10 cellular contexts compared by ENCODE assay signal in genomic region chr4:110164251-110164650, GRCh38. TPM values are rescaled to one million over a fixed set of nuclear protein-coding genes. Genes with fewer than 3 reads are reported as not detected.
A peak's percentile ranks its signal among the peaks of the same experiment; 100 is the strongest.
DNase-seq lines count a peak whose midpoint lies in the region; ATAC-seq and TF ChIP-seq lines count a peak whose summit lies in the region.
"Had no signal": no experiment of that assay in that cellular context is flagged by ENCODE, and none has a peak within 500 bp of the region (broad histone marks: within the 10 kb centered on the region; RNA-seq: fewer than 3 reads in every experiment).

No MANE protein-coding gene starts in this region.

- no peak overlapping the region for H2AFZ ChIP-seq in fibroblast of lung (ENCODE audit: low read length)
- H2AFZ ChIP-seq in neural progenitor cell (replicated peaks) = no peak overlapping the region
- H2AFZ ChIP-seq: parathyroid adenoma had no signal

- peaks cover 30% of the 10 kb centered on the region for H3K4me1 Mint-ChIP-seq in activated CD4-positive, alpha-beta memory T cell treated with anti-CD3 and anti-CD28 coated beads for 36 hours (ENCODE audit: low read depth)
- peaks cover 15% of the 10 kb centered on the region for H3K4me1 Mint-ChIP-seq in neural progenitor cell

- DNase-seq in cardiac muscle cell (ENCODE audit: low read depth in 1 of 2, low spot score in 1 of 2) (peak; percentile 12 to 28), Right ventricle myocardium superior (no peak), fibroblast of lung (ENCODE audit: low read depth in 2 of 2) (peak; percentile 41 to 76), neural progenitor cell (ENCODE audit: low spot score) (no peak), 8988T (no peak), NCI-H510A treated with DMSO at 0.1 percent for 48 hours (lab: John Stamatoyannopoulos, UW) (no peak)
- DNase-seq in activated CD4-positive, alpha-beta memory T cell treated with anti-CD3 and anti-CD28 coated beads for 36 hours = no peak
- DNase-seq: Kasumi-1 had no signal

- H3K4me1 ChIP-seq in cardiac muscle cell (ENCODE audit: low read depth) (peaks cover 12% of the 10 kb centered on the region), fibroblast of lung (ENCODE audit: control insufficient read depth, extremely low read depth, insufficient read depth, low read length) (peaks cover 20% of the 10 kb centered on the region), subcutaneous abdominal adipose tissue (ENCODE audit: control insufficient read depth in 5 of 5, insufficient read depth in 5 of 5, low read length in 5 of 5) (peaks cover 0 to 19% (median 6%) of the 10 kb centered on the region in 5 donors), neural progenitor cell (no peaks in the 10 kb centered on the region)
- H3K4me1 ChIP-seq: parathyroid adenoma had no signal

- no peaks in the 10 kb centered on the region for H3K27me3 Mint-ChIP-seq in activated CD4-positive, alpha-beta memory T cell treated with anti-CD3 and anti-CD28 coated beads for 36 hours
- no peaks in the 10 kb centered on the region for H3K27me3 Mint-ChIP-seq in neural progenitor cell (ENCODE audit: insufficient read depth, low read depth)

- H3K4me3 ChIP-seq in cardiac muscle cell (no peak overlapping the region), fibroblast of lung (replicated peaks in 1 of 4; ENCODE audit: control extremely low read depth in 1 of 4, insufficient read depth in 1 of 4, low read depth in 3 of 4, low read length in 4 of 4) (no peak overlapping the region), subcutaneous abdominal adipose tissue (ENCODE audit: low read depth in 1 of 5, low read length in 5 of 5) (no peak overlapping the region), neural progenitor cell (no peak overlapping the region)

- peak overlapping the region; percentile 67 for H3K27ac ChIP-seq in cardiac muscle cell
- peak overlapping the region; percentile 44 for H3K27ac ChIP-seq in fibroblast of lung (ENCODE audit: insufficient read depth, low read length)
- peak overlapping the region; percentile 92 for H3K27ac ChIP-seq in subcutaneous abdominal adipose tissue (ENCODE audit: low read depth, low read length)
- H3K27ac ChIP-seq in neural progenitor cell = no peak overlapping the region
- H3K27ac ChIP-seq: parathyroid adenoma had no signal

- H4K20me1 ChIP-seq in fibroblast of lung (ENCODE audit: control insufficient read depth, extremely low read depth, insufficient read depth, low read length) = no peaks in the 10 kb centered on the region
- peaks cover 29% of the 10 kb centered on the region for H4K20me1 ChIP-seq in neural progenitor cell (ENCODE audit: low read depth)

- ATAC-seq in Right ventricle myocardium superior (ENCODE audit: poor library complexity) = no peak

- H3K9ac ChIP-seq in fibroblast of lung (ENCODE audit: insufficient read depth, low read length) = no peak overlapping the region
- no peak overlapping the region for H3K9ac ChIP-seq in subcutaneous abdominal adipose tissue (ENCODE audit: low read length in 5 of 5)
- no peak overlapping the region for H3K9ac ChIP-seq in neural progenitor cell
- H3K9ac ChIP-seq: parathyroid adenoma had no signal

- intact Hi-C loops in Right ventricle myocardium superior (cut with DNase I) = no loop called here
- intact Hi-C loops in activated CD4-positive, alpha-beta memory T cell treated with anti-CD3 and anti-CD28 coated beads for 36 hours (cut with micrococcal nuclease) = loop anchor here (2.0 kb wide), 1 partner anchor 75 kb away; no protein-coding TSS in a partner anchor

- POLR2A ChIA-PET in activated CD4-positive, alpha-beta memory T cell treated with anti-CD3 and anti-CD28 coated beads for 36 hours (lab: Charles Lee) = interaction anchor here (1.7 to 2.6 kb wide), 2 partner anchors 30 to 34 kb away, joined by 8 to 23 read pairs; partner anchors contain the start of gene ELOVL6

- H3K79me2 ChIP-seq in fibroblast of lung (ENCODE audit: control insufficient read depth, insufficient read depth, low read length) (no peaks in the 10 kb centered on the region), neural progenitor cell (ENCODE audit: low read depth) (peaks cover 76% of the 10 kb centered on the region)
- H3K79me2 ChIP-seq: parathyroid adenoma had no signal

- H3K4me3 Mint-ChIP-seq in activated CD4-positive, alpha-beta memory T cell treated with anti-CD3 and anti-CD28 coated beads for 36 hours = no peak overlapping the region
- no peak overlapping the region for H3K4me3 Mint-ChIP-seq in neural progenitor cell

- H3K36me3 ChIP-seq in cardiac muscle cell (no peaks in the 10 kb centered on the region), fibroblast of lung (ENCODE audit: control insufficient read depth, insufficient read depth, low read length) (no peaks in the 10 kb centered on the region), subcutaneous abdominal adipose tissue (ENCODE audit: control insufficient read depth in 5 of 5, insufficient read depth in 5 of 5, low read length in 5 of 5) (no peaks in the 10 kb centered on the region), neural progenitor cell (no peaks in the 10 kb centered on the region)

- no peaks in the 10 kb centered on the region for H3F3A ChIP-seq in neural progenitor cell (ENCODE audit: low read depth)

- peak overlapping the region; percentile 21 for H3K4me2 ChIP-seq in fibroblast of lung (ENCODE audit: extremely low read depth, insufficient read depth, low read length)
- H3K4me2 ChIP-seq in neural progenitor cell = no peak overlapping the region

- peaks cover 6% of the 10 kb centered on the region for H3K36me3 Mint-ChIP-seq in activated CD4-positive, alpha-beta memory T cell treated with anti-CD3 and anti-CD28 coated beads for 36 hours
- peaks cover 27% of the 10 kb centered on the region for H3K36me3 Mint-ChIP-seq in neural progenitor cell

- H3K27ac Mint-ChIP-seq in activated CD4-positive, alpha-beta memory T cell treated with anti-CD3 and anti-CD28 coated beads for 36 hours = peak overlapping the region; percentile 50
- H3K27ac Mint-ChIP-seq in neural progenitor cell = no peak overlapping the region

- CTCF ChIA-PET in activated CD4-positive, alpha-beta memory T cell treated with anti-CD3 and anti-CD28 coated beads for 36 hours (lab: Charles Lee) = interaction anchor here (0.6 to 2.3 kb wide), 2 partner anchors 115 to 1592 kb away, joined by 4 to 10 read pairs; no protein-coding TSS in a partner anchor

- peaks cover 5% of the 10 kb centered on the region for H3K9me3 Mint-ChIP-seq in activated CD4-positive, alpha-beta memory T cell treated with anti-CD3 and anti-CD28 coated beads for 36 hours
- H3K9me3 Mint-ChIP-seq in neural progenitor cell = no peaks in the 10 kb centered on the region

- H3K27me3 ChIP-seq in cardiac muscle cell (no peaks in the 10 kb centered on the region), fibroblast of lung (ENCODE audit: control insufficient read depth, insufficient read depth, low read length) (no peaks in the 10 kb centered on the region), subcutaneous abdominal adipose tissue (ENCODE audit: control insufficient read depth in 5 of 5, insufficient read depth in 4 of 5, low read length in 5 of 5) (no peaks in the 10 kb centered on the region), neural progenitor cell (no peaks in the 10 kb centered on the region)

- no peak for TF ChIP-seq CTCF in cardiac muscle cell (IDR thresholded peaks at IDR 0.05; ENCODE audit: low read depth, low read length)
- no peak for TF ChIP-seq CTCF in fibroblast of lung (conservative IDR thresholded peaks at IDR 0.05 in 1 of 2, IDR thresholded peaks at IDR 0.05 in 1 of 2; ENCODE audit: low read depth in 1 of 2, low read length in 2 of 2)
- no peak for TF ChIP-seq CTCF in neural progenitor cell (IDR thresholded peaks at IDR 0.05)

- H3K9me3 ChIP-seq in cardiac muscle cell (ENCODE audit: low read depth) (no peaks in the 10 kb centered on the region), fibroblast of lung (ENCODE audit: control insufficient read depth, insufficient read depth, low read depth, low read length) (no peaks in the 10 kb centered on the region), subcutaneous abdominal adipose tissue (ENCODE audit: control insufficient read depth in 5 of 5, low read length in 5 of 5) (no peaks in the 10 kb centered on the region), neural progenitor cell (ENCODE audit: low read depth) (no peaks in the 10 kb centered on the region)

RNA-seq across cellular contexts. Expression of gene ELOVL6, which starts 34.2 kb away (rescaled TPM):
- total RNA-seq in cardiac muscle cell (32.3 and 32.4 TPM in 2 replicates), Right ventricle myocardium superior (2.1 TPM), fibroblast of lung (8.7 and 15.0 TPM in 2 replicates), neural progenitor cell (ENCODE audit: low replicate concordance) (45.9 and 54.4 TPM in 2 replicates)
- polyA plus RNA-seq in cardiac muscle cell (47.0 and 50.1 TPM in 2 replicates), fibroblast of lung (43.4 and 56.4 TPM in 2 replicates)
- total RNA-seq in activated CD4-positive, alpha-beta memory T cell treated with anti-CD3 and anti-CD28 coated beads for 36 hours = 1 to 10 TPM; 8.5 to 9.7 TPM
- 30.1 and 44.4 TPM in 2 replicates for polyA plus RNA-seq in fibroblast of lung (2012)
- polyA minus RNA-seq in fibroblast of lung (ENCODE audit: low replicate concordance) = 12.3 and 39.7 TPM in 2 replicates

Comparison
In these comparisons a context has a peak if more than half of its experiments do, and no peak if none do; other contexts are left out.
1. DNase-seq: peak in cardiac muscle cell (2 of 2) and fibroblast of lung (2 of 2); none in Right ventricle myocardium superior (single experiment), activated CD4-positive, alpha-beta memory T cell treated with anti-CD3 and anti-CD28 coated beads for 36 hours (single experiment), neural progenitor cell (single experiment), 8988T (single experiment) and NCI-H510A treated with DMSO at 0.1 percent for 48 hours (single experiment).